In the genomic region with DNA sequence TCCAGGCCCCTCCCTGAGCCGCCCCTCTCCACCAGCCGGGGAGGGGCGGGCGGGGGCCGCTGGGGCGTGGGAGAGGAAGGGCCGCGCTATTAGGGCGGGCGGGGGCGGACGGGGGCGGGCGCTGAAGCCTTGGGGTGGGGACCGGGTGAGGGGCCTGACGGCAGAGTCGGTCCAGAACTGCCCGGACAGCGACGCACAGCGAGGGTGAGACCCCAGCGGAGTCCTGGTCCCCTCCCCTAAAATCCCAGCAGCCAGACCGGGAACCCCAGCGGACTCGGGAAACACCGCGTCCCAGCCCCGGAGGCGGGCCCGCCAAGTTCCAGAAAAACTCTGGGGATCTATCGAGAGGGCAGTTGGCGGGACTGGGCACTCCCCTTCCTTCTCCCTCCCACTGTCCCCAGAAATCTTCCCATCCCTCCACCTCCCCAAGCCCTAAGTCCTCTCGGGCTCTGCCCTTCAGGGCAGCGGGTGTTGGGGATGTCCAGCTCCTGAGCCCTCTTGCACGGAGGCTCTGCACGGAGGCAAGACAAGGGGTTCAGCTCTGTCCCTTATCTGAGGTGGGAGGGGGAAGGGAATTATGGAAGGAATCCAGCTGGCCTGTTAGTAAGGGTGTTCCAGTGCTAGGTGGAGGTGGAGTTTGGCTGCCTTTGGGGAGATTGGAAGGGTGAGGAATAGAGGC, we compare ENCODE assay signal across 8 cellular contexts. TPM values are rescaled to one million over a fixed set of nuclear protein-coding genes. Genes with fewer than 3 reads are reported as not detected.
DNase-seq lines count a peak whose midpoint lies in the region; ATAC-seq and TF ChIP-seq lines count a peak whose summit lies in the region.

A gene with protein sequence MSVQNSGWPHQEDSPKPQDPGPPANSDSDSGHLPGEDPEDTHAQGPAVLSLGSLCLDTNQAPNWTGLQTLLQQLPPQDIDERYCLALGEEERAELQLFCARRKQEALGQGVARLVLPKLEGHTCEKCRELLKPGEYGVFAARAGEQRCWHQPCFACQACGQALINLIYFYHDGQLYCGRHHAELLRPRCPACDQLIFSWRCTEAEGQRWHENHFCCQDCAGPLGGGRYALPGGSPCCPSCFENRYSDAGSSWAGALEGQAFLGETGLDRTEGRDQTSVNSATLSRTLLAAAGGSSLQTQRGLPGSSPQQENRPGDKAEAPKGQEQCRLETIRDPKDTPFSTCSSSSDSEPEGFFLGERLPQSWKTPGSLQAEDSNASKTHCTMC (plus strand): TSS at position 160 of the 679 bp plus-strand sequence. CDS start 2,692 bp downstream, outside the sequence.

- WGBS in gastroesophageal sphincter (ENCODE audit: low coverage in 1 of 2), 2 donors, result no CpG with 5 or more reads among the region's 36 CpGs

- intact Hi-C loops in activated B cell treated with CpG ODN at 0.5 μM for 24 hours (cut with micrococcal nuclease), result loop anchor here (1.0 to 10.0 kb wide), 9 partner anchors 45 to 1114 kb away; a partner anchor contains a TSS

- H3K4me1 ChIP-seq in gastroesophageal sphincter (peaks cover 0 to 69% (median 23%) of the 10 kb centered on the region in 3 donors), neutrophil (ENCODE audit: control insufficient read depth in 1 of 2, insufficient read depth in 1 of 2, low read depth in 1 of 2, low read length in 1 of 2) (peaks cover 63 to 73% of the 10 kb centered on the region in 2 experiments)

- peaks cover 9% of the 10 kb centered on the region for H3K36me3 Mint-ChIP-seq in activated B cell treated with CpG ODN at 0.5 μM for 24 hours (ENCODE audit: low read depth)

- H3K36me3 ChIP-seq in BJ (ENCODE audit: control insufficient read depth, insufficient read depth, low read length) (peaks cover 3% of the 10 kb centered on the region), gastroesophageal sphincter (peaks cover 0 to 27% of the 10 kb centered on the region in 2 donors), neutrophil (no peaks in the 10 kb centered on the region)

- no peaks in the 10 kb centered on the region for H3K27me3 Mint-ChIP-seq in activated B cell treated with CpG ODN at 0.5 μM for 24 hours

- H3K4me3 ChIP-seq in BJ (ENCODE audit: low read depth, low read length), result peak within 1 kb of the TSS; percentile 74
- peak within 1 kb of the TSS; percentile 57 for H3K4me3 ChIP-seq in HFF-Myc (replicated peaks; ENCODE audit: low read depth, low read length)
- peak within 1 kb of the TSS; percentile 83 to 86 for H3K4me3 ChIP-seq in gastroesophageal sphincter
- H3K4me3 ChIP-seq in neutrophil (ENCODE audit: low read depth in 1 of 2, low read length in 1 of 2), result peak within 1 kb of the TSS; percentile 80 to 81

- H3K9me3 ChIP-seq in gastroesophageal sphincter (no peaks in the 10 kb centered on the region), neutrophil (no peaks in the 10 kb centered on the region)

- H3K27ac Mint-ChIP-seq in activated B cell treated with CpG ODN at 0.5 μM for 24 hours, result peak within 1 kb of the TSS; percentile 63

- POLR2A ChIA-PET in BJ (lab: Charles Lee) (no interaction called here), activated B cell treated with CpG ODN at 0.5 μM for 24 hours (lab: Charles Lee) (interaction anchor here (1.0 kb wide), 1 partner anchor 264 kb away, joined by 4 read pairs; no protein-coding TSS in a partner anchor)

- peak within 1 kb of the TSS; percentile 93 for H3K4me3 Mint-ChIP-seq in activated B cell treated with CpG ODN at 0.5 μM for 24 hours

- H3K27ac ChIP-seq in gastroesophageal sphincter (peak within 1 kb of the TSS; percentile 62 to 90 (median 86)), neutrophil (peak within 1 kb of the TSS; percentile 53)

- H3K27me3 ChIP-seq in BJ (ENCODE audit: control insufficient read depth, insufficient read depth, low read length) (no peaks in the 10 kb centered on the region), gastroesophageal sphincter (no peaks in the 10 kb centered on the region), neutrophil (no peaks in the 10 kb centered on the region)

- TF ChIP-seq POLR2A in gastroesophageal sphincter (IDR thresholded peaks at IDR 0.05), result no peak

- ATAC-seq in activated B cell treated with CpG ODN at 0.5 μM for 24 hours (ENCODE audit: low read depth), result peak; percentile 3
- peak; percentile 5 for ATAC-seq in gastroesophageal sphincter
- ATAC-seq in GM21576 (IDR thresholded peaks at IDR 0.05; ENCODE audit: unreplicated experiment), result no peak
- no peak for ATAC-seq in GM18867 (IDR thresholded peaks at IDR 0.05; ENCODE audit: unreplicated experiment)

- no peak for TF ChIP-seq EP300 in gastroesophageal sphincter (IDR thresholded peaks at IDR 0.05)

- DNase-seq in BJ (ENCODE audit: low read depth), result no peak
- DNase-seq in HFF-Myc (ENCODE audit: extremely low read depth, low read depth), result no peak
- peak; percentile 21 for DNase-seq in activated B cell treated with CpG ODN at 0.5 μM for 24 hours
- no peak for DNase-seq in Kasumi-1 (lab: John Stamatoyannopoulos, UW)

- CTCF ChIA-PET in BJ (lab: Yijun Ruan, JAX), result interaction anchor here (1.2 to 2.9 kb wide), 4 partner anchors 76 to 269 kb away, joined by 3 to 19 read pairs (median 4); a partner anchor contains a TSS
- CTCF ChIA-PET in activated B cell treated with CpG ODN at 0.5 μM for 24 hours (lab: Charles Lee), result interaction anchor here (1.6 kb wide), 1 partner anchor 43 kb away, joined by 3 read pairs; no protein-coding TSS in a partner anchor

- TF ChIP-seq CTCF in BJ (IDR thresholded peaks at IDR 0.05; ENCODE audit: insufficient read depth, low read depth, low read length) (no peak), HFF-Myc (IDR thresholded peaks at IDR 0.05; ENCODE audit: low read depth, low read length, missing control alignments) (no peak), activated B cell treated with CpG ODN at 0.5 μM for 24 hours (IDR thresholded peaks at IDR 0.05) (no peak), gastroesophageal sphincter (IDR thresholded peaks at IDR 0.05) (no peak), neutrophil (IDR thresholded peaks at IDR 0.05) (no peak)

- peaks cover 28% of the 10 kb centered on the region for H3K4me1 Mint-ChIP-seq in activated B cell treated with CpG ODN at 0.5 μM for 24 hours

- no peaks in the 10 kb centered on the region for H3K9me3 Mint-ChIP-seq in activated B cell treated with CpG ODN at 0.5 μM for 24 hours

RNA-seq across cellular contexts. Expression of the gene that starts here (rescaled TPM):
- polyA plus RNA-seq in BJ (2011; rRNA removed), result 0.31 TPM in 1 of 2 replicates, not detected in the other
- polyA minus RNA-seq in BJ (2011; rRNA and poly(A)+ RNA removed), result not detected in 2 replicates
- total RNA-seq in activated B cell treated with CpG ODN at 0.5 μM for 24 hours (0.75 TPM in 1 of 2 replicates, not detected in the other), gastroesophageal sphincter (1 to 10 TPM in 3 of 4 donors, under 1 TPM in 1; 0.94 to 5.0 (median 2.3) TPM)

Comparison
In these comparisons a context has a peak if more than half of its experiments do, and no peak if none do; other contexts are left out.
1. Peak in DNase-seq and ATAC-seq in activated B cell treated with CpG ODN at 0.5 μM for 24 hours; RNA of the gene not detected or under 1 TPM.